ENCODE assay signal across 1 cellular context in the genomic region with DNA sequence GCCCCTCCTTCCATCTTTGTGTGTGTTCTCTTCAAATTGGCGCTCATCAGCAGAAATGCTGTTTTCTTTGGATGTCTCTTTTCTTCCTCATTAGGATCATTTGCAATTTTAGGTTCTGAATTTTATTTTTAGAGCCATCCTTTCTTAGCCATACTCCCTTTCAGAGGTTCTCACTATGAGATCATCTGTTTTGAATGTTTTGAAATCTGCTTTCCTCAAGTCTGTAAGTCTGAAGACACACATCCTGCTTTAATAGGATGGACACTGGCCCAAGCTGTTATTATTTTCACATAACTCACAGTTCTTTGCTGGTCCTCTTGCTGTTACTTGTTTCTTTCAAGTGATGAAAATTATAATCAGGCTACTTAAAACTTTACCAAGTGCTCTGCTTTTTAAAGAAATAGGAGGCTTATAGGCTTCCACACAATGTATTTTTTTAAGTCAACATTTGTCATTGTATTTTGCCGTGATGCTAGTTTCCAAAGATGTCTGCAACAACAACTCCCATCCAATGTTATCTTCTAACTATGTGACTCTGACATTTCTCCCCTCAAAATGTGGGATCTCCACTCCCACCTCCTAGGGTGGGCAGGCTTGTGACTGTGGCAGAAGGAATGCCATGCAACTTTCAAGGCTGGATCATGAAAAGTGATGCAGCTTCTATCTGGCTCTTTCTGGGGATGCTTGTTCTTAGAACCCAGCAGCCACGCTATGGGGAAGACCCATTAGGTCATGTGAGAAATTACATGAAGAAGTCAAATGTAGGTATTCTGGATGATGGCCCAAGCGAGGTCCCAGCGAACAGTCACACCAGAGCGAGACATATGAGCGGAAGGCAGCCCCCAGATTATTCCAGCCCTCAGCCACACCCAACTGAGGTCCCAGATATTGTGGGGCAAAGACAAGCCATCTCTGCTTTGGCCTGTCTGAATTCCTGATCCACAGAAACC.
TF ChIP-seq lines count a peak whose summit lies in the region.

No MANE protein-coding gene starts in this region.

TF ChIP-seq in IMR-90, 13 proteins besides CTCF, POLR2A, EP300 and RAD21:
- TF ChIP-seq CEBPB (IDR thresholded peaks at IDR 0.05; ENCODE audit: low read depth, low read length) (peak; percentile 23; the same call in 1 of the 2 replicates), MAZ (IDR thresholded peaks at IDR 0.05; ENCODE audit: borderline replicate concordance, low read depth, low read length) (no peak)
TF ChIP-seq in IMR-90: peak in this region for 1.
